8 cellular contexts compared by ENCODE assay signal in the genomic region with DNA sequence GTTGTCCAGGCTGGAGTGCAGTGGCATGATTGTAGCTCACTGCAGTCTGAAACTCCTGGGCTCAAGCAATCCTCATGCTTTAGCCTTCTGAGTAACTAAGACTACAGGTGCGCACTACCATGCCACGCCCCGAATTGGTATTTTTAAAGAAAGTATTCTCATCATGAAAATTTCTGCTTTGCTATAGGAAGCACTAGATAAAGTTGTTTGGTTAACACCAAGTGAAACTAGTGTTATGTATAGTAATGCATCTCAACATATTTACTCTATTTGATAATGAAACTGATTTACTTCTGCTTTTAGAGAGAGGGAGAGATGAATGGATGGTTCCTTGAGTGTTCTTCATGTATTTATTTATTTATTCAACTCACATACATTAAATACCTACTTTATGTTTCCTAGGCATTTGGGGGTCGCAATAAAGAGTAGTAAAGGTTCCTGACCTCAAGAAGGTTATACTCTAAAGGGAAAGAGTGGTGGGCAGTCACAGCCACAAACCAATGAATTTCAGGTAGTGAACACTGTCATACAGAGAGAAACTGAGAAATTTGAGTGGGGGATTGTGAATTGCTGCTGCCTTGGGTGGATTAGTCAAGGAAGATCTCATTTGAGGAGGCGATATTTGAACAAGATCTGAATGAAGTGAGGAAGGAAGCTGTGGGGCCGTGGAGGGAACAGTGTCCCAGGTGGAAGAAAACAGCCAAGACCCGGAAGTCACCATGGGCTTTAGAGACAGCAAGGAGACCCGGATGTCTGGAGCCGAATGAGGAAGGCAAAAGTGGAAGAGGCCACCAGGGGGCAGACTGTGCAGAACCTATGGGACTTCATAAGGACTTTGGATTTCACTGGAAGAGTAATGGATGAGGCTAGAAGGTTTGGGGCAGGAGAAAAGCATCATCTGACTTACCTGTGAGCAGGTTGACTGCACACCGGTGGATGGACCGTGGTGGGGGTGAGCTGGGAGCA.
A peak's percentile ranks its signal among the peaks of the same experiment; 100 is the strongest.
DNase-seq lines count a peak whose midpoint lies in the region; ATAC-seq lines count a peak whose summit lies in the region.

No MANE protein-coding gene starts in this region.

- peak; percentile 5 for DNase-seq in NCI-H1105 (lab: John Stamatoyannopoulos, UW)
- no peak for DNase-seq in NCI-H1105 treated with DMSO at 0.1 percent for 48 hours (lab: John Stamatoyannopoulos, UW)
- peak; percentile 34 for DNase-seq in HS-27A (ENCODE audit: low read depth)
- DNase-seq in SW 1271 (lab: John Stamatoyannopoulos, UW), result peak; percentile 5 to 35
- peak; percentile 55 for DNase-seq in cerebellar cortex (ENCODE audit: low spot score)
- DNase-seq in medulla oblongata (ENCODE audit: extremely low spot score), result peak; percentile 16
- no peak for DNase-seq in COR-L47 (lab: John Stamatoyannopoulos, UW)

- peak; percentile 76 for ATAC-seq in GM21367 (IDR thresholded peaks at IDR 0.05; ENCODE audit: unreplicated experiment)

Comparison
In these comparisons a context has a peak if more than half of its experiments do, and no peak if none do; other contexts are left out.
1. DNase-seq: peak in NCI-H1105 (single experiment), HS-27A (single experiment), SW 1271 (2 of 2), cerebellar cortex (single experiment) and medulla oblongata (single experiment); none in NCI-H1105 treated with DMSO at 0.1 percent for 48 hours (single experiment) and COR-L47 (single experiment).